8 cellular contexts compared by ENCODE assay signal in genomic region chr5:138468133-138468965, GRCh38. TPM values are rescaled to one million over a fixed set of nuclear protein-coding genes. Genes with fewer than 3 reads are reported as not detected.
DNase-seq lines count a peak whose midpoint lies in the region; ATAC-seq and TF ChIP-seq lines count a peak whose summit lies in the region.

No MANE protein-coding gene starts in this region.

- H3K27me3 ChIP-seq in A673 (replicated peaks; ENCODE audit: insufficient read depth, low read depth, low read length, poor library complexity) (no peaks in the 10 kb centered on the region), right lobe of liver (no peaks in the 10 kb centered on the region)

- POLR2A ChIA-PET in A673 (lab: Charles Lee; ENCODE audit: low non-redundant PET), result interaction anchor here (0.7 to 0.9 kb wide), 3 partner anchors 107 to 146 kb away, joined by 3 to 4 read pairs (median 3); no protein-coding TSS in a partner anchor

- TF ChIP-seq POLR2A in right lobe of liver (IDR thresholded peaks at IDR 0.05), result peak; percentile 78

- no peak for TF ChIP-seq CTCF in A673 (conservative IDR thresholded peaks at IDR 0.05; ENCODE audit: low read depth, low read length)
- TF ChIP-seq CTCF in right lobe of liver (IDR thresholded peaks at IDR 0.05), result no peak

- CTCF ChIA-PET in A673 (lab: Charles Lee), result no interaction called here

- BruUV-seq in A673 (replicated peaks; lab: Mats Ljungman, UMichigan), result no TSS peak

- 84% methylated on average over 7 of the region's 7 CpGs for WGBS in right lobe of liver (ENCODE audit: insufficient coverage, low coverage, low lambda C conversion rate, missing lambda C conversion rate)

- peak; percentile 27 for DNase-seq in A673 (ENCODE audit: low spot score)
- DNase-seq in HCEC 1CT, result peak; percentile 12
- DNase-seq in amniotic stem cell (lab: John Stamatoyannopoulos, UW), result peak; percentile 58
- no peak for DNase-seq in right lobe of liver
- DNase-seq in NCI-H2081 (lab: John Stamatoyannopoulos, UW), result no peak
- DNase-seq in cortex of kidney (lab: John Stamatoyannopoulos, UW), result no peak
- no peak for DNase-seq in NCI-H524 (lab: John Stamatoyannopoulos, UW)

- H3K4me1 ChIP-seq in A673 (ENCODE audit: insufficient read depth, low read length, poor library complexity, severe bottlenecking), result peaks cover 11% of the 10 kb centered on the region
- peaks cover 0 to 14% (median 5%) of the 10 kb centered on the region in 4 donors for H3K4me1 ChIP-seq in right lobe of liver

- H3K4me3 ChIP-seq in A673 (ENCODE audit: low read depth, low read length, poor library complexity, severe bottlenecking), result peak overlapping the region; percentile 86
- H3K4me3 ChIP-seq in right lobe of liver, result no peak overlapping the region

- intact Hi-C loops in A673 (cut with micrococcal nuclease; ENCODE audit: unreplicated experiment), result loop anchor here (10.0 kb wide), 1 partner anchor 806 kb away; no protein-coding TSS in a partner anchor
- intact Hi-C loops in right lobe of liver (cut with DNase I), result loop anchor here in 1 of 2 donors (5.0 kb wide), 1 partner anchor 34 kb away; no protein-coding TSS in a partner anchor

- H3K9me3 ChIP-seq in A673 (ENCODE audit: low read depth, low read length, poor library complexity, severe bottlenecking) (no peaks in the 10 kb centered on the region), right lobe of liver (no peaks in the 10 kb centered on the region)

- H3K36me3 ChIP-seq in A673 (ENCODE audit: insufficient read depth, low read length, poor library complexity, severe bottlenecking) (peaks cover 23% of the 10 kb centered on the region), right lobe of liver (no peaks in the 10 kb centered on the region)

- ATAC-seq in right lobe of liver (no peak), GM18511 (IDR thresholded peaks at IDR 0.05; ENCODE audit: unreplicated experiment) (no peak)

- H3K27ac ChIP-seq in A673 (ENCODE audit: low read depth, low read length, poor library complexity, severe bottlenecking), result no peak overlapping the region
- no peak overlapping the region for H3K27ac ChIP-seq in right lobe of liver

RNA-seq across cellular contexts. Expression of gene EGR1, which starts 3.1 kb away (rescaled TPM):
- 64.8 and 98.2 TPM in 2 replicates for total RNA-seq in A673 (2021)
- 10 to 100 TPM in 5 of 6 experiments, 1 to 10 TPM in 1; 6.6 to 72.9 (median 16.6) TPM for total RNA-seq in right lobe of liver

RNA-seq across cellular contexts. Expression of gene REEP2, which starts 29.5 kb away (rescaled TPM):
- 8.4 and 14.6 TPM in 2 replicates for total RNA-seq in A673 (2021)
- not detected for total RNA-seq in right lobe of liver

Comparison
In these comparisons a context has a peak if more than half of its experiments do, and no peak if none do; other contexts are left out.
1. DNase-seq: peak in A673 (single experiment), HCEC 1CT (single experiment) and amniotic stem cell (single experiment); none in right lobe of liver (0 of 3), NCI-H2081 (0 of 2), cortex of kidney (single experiment) and NCI-H524 (0 of 2).